2 cellular contexts compared by ENCODE assay signal in the genomic region with DNA sequence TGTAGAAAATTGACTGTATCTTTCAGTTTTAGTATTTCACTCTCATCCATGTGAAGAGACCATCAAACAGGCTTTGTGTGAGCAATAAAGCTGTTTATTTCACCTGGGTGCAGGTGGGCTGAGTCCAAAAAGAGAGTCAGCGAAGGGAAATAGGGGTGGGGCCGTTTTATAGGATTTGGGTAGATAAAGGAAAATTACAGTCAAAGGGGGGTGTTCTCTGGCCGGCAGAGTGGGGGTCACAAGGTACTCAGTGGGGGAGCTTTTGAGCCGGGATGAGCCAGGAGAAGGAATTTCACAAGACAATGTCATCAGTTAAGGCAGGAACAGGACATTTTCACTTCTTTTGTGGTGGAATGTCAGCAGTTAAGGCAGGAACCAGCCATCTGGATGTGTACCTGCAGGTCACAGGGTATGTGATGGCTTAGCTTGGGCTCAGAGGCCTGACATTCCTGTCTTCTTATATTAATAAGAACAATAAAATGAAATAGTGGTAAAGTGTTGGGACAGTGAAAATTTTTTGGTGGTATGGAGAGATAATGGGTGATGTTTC.
TF ChIP-seq lines count a peak whose summit lies in the region.

No MANE protein-coding gene starts in this region.

TF ChIP-seq in GM23338, 12 proteins besides CTCF, POLR2A, EP300 and RAD21:
- peak; percentile 52; the same call in 1 of the 2 replicates for TF ChIP-seq NANOG (IDR thresholded peaks at IDR 0.05; ENCODE audit: borderline replicate concordance)
- peak; percentile 63; the same call in 1 of the 2 replicates for TF ChIP-seq ZNF462 (CRISPR knock-in tag; IDR thresholded peaks at IDR 0.05)

TF ChIP-seq in H1, 55 proteins besides CTCF, POLR2A, EP300 and RAD21:
- TF ChIP-seq TEAD4 (IDR thresholded peaks at IDR 0.05; ENCODE audit: low read depth, low read length), result 0 out of 2 replicates have a peak, but pooled peaks have one; percentile 16
